ENCODE assay signal across 14 cellular contexts in the genomic region with DNA sequence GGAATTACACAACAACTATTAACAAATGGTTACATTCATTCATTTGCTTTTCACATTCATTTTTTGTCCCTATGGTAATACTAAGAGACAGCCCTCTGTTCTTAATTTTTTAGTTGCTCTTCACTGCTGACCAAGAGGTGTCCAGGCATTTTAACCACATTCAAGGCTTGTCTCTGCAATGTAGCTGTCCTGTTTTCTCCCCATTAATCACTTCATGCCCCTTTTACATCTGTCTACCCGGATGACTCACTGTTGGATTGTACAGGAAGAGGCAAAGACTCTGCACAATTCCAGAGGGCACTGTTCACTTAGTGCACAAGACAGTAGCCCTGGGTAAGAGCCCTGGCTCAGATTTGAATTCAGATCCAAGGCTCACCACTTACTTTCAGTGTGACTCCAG.
DNase-seq lines count a peak whose midpoint lies in the region; TF ChIP-seq lines count a peak whose summit lies in the region.
"Had no signal": no experiment of that assay in that cellular context is flagged by ENCODE, and none has a peak within 500 bp of the region (broad histone marks: within the 10 kb centered on the region; RNA-seq: fewer than 3 reads in every experiment).

No MANE protein-coding gene starts in this region.

- H2AK5ac ChIP-seq in neuronal stem cell (ENCODE audit: low read depth, low read length), result no peak overlapping the region

- no peak overlapping the region for H3K4ac ChIP-seq in neuronal stem cell (ENCODE audit: low read length)

- no peaks in the 10 kb centered on the region for H3K36me3 Mint-ChIP-seq in HFFc6 (ENCODE audit: low read depth)
- H3K36me3 Mint-ChIP-seq: memory B cell had no signal

- H3K4me3 ChIP-seq in AG09309 (ENCODE audit: control insufficient read depth, low read depth, low read length) (no peak overlapping the region), brain microvascular endothelial cell (ENCODE audit: low read depth, low read length) (no peak overlapping the region), kidney epithelial cell (ENCODE audit: low read depth, low read length) (no peak overlapping the region), neuronal stem cell (ENCODE audit: low read length in 2 of 2) (no peak overlapping the region)

- peaks cover 12% of the 10 kb centered on the region for H3K27me3 Mint-ChIP-seq in HFFc6 (ENCODE audit: insufficient read depth)

- no peak overlapping the region for H4K91ac ChIP-seq in neuronal stem cell (ENCODE audit: low read depth, low read length, poor library complexity)

- H2BK5ac ChIP-seq in neuronal stem cell (ENCODE audit: low read length), result no peak overlapping the region

- peak; percentile 32 for TF ChIP-seq CTCF in AG09309 (IDR thresholded peaks at IDR 0.05; ENCODE audit: control insufficient read depth, insufficient read depth, low read depth, low read length, missing control alignments)
- TF ChIP-seq CTCF in HFFc6 (IDR thresholded peaks at IDR 0.05), result peak; percentile 21; the same call in 1 of the 2 replicates
- peak; percentile 44 for TF ChIP-seq CTCF in brain microvascular endothelial cell (IDR thresholded peaks at IDR 0.05; ENCODE audit: low read depth, low read length, missing control alignments)
- peak; percentile 13 for TF ChIP-seq CTCF in kidney epithelial cell (IDR thresholded peaks at IDR 0.05; ENCODE audit: insufficient read depth, low read length, poor library complexity, severe bottlenecking)

- H3K27ac ChIP-seq in brain microvascular endothelial cell, result peak overlapping the region; percentile 46
- no peak overlapping the region for H3K27ac ChIP-seq in neuronal stem cell (replicated peaks; ENCODE audit: low read length)

- no peak overlapping the region for H2BK120ac ChIP-seq in neuronal stem cell (ENCODE audit: low read depth, low read length)

- no peak overlapping the region for H3K14ac ChIP-seq in neuronal stem cell (ENCODE audit: low read length)

- DNase-seq in AG09309 (ENCODE audit: low read depth) (no peak), HFFc6 (peak; percentile 46), brain microvascular endothelial cell (peak; percentile 49), kidney epithelial cell (ENCODE audit: low read depth) (peak; percentile 52), iPS-NIHi11 (ENCODE audit: low spot score) (no peak), COLO668 (lab: John Stamatoyannopoulos, UW; ENCODE audit: unreplicated experiment) (no peak), neuronal stem cell (ENCODE audit: low spot score) (no peak), germinal center (ENCODE audit: low spot score) (no peak)
- DNase-seq: activated T-cell treated with anti-CD3 and anti-CD28 coated beads, Interleukin-2, amount 50 U/mL, for 48 hours; central memory CD4-positive, alpha-beta T cell; head of caudate nucleus; NCI-H1048; NCI-H526 treated with DMSO at 0.1 percent for 48 hours had no signal

- H3K36me3 ChIP-seq in brain microvascular endothelial cell (replicated peaks) (no peaks in the 10 kb centered on the region), kidney epithelial cell (ENCODE audit: control insufficient read depth, insufficient read depth, low read length) (no peaks in the 10 kb centered on the region), neuronal stem cell (replicated peaks in 1 of 2; ENCODE audit: control insufficient read depth in 2 of 2, insufficient read depth in 2 of 2, low read length in 2 of 2) (no peaks in the 10 kb centered on the region)

- H3K4me1 ChIP-seq in neuronal stem cell (ENCODE audit: control insufficient read depth in 2 of 2, insufficient read depth in 1 of 2, low read depth in 1 of 2, low read length in 2 of 2), result no peaks in the 10 kb centered on the region

- in situ Hi-C loops in brain microvascular endothelial cell (cut with HindIII; ENCODE audit: low pct_ligation_motif_present, low sequenced_read_pairs), result no loop called here

- H3K27ac Mint-ChIP-seq in HFFc6, result no peak overlapping the region; the same call in 1 of the 2 replicates
- H3K27ac Mint-ChIP-seq: memory B cell had no signal

- H2BK15ac ChIP-seq in neuronal stem cell (ENCODE audit: low read length), result no peak overlapping the region

- no peak overlapping the region for H4K8ac ChIP-seq in neuronal stem cell (ENCODE audit: low read depth, low read length)

- no peak overlapping the region for H3K4me3 Mint-ChIP-seq in HFFc6
- H3K4me3 Mint-ChIP-seq: memory B cell had no signal

- H3K9me3 Mint-ChIP-seq in HFFc6, result no peaks in the 10 kb centered on the region
- H3K9me3 Mint-ChIP-seq: memory B cell had no signal

- no peaks in the 10 kb centered on the region for H3K9me3 ChIP-seq in neuronal stem cell (replicated peaks in 1 of 2; ENCODE audit: control insufficient read depth in 2 of 2, insufficient read depth in 1 of 2, low read depth in 1 of 2, low read length in 2 of 2)

- H3K4me2 ChIP-seq in neuronal stem cell (ENCODE audit: insufficient read depth, low read length, poor library complexity, severe bottlenecking), result no peak overlapping the region

- H3K9ac ChIP-seq in neuronal stem cell (ENCODE audit: low read depth, low read length, poor library complexity), result no peak overlapping the region

- no peak overlapping the region for H2AFZ ChIP-seq in neuronal stem cell (ENCODE audit: low read length)

- peaks cover 23% of the 10 kb centered on the region for H3K4me1 Mint-ChIP-seq in HFFc6 (ENCODE audit: low read depth)
- H3K4me1 Mint-ChIP-seq: memory B cell had no signal

- no peak overlapping the region for H3K18ac ChIP-seq in neuronal stem cell (ENCODE audit: low read length)

- H3K27me3 ChIP-seq in brain microvascular endothelial cell (replicated peaks) (no peaks in the 10 kb centered on the region), kidney epithelial cell (ENCODE audit: control insufficient read depth, insufficient read depth, low read length) (no peaks in the 10 kb centered on the region), neuronal stem cell (ENCODE audit: control insufficient read depth in 3 of 3, insufficient read depth in 3 of 3, low read depth in 1 of 3, low read length in 3 of 3) (no peaks in the 10 kb centered on the region)

- no CpG with 5 or more reads among the region's 1 CpG for WGBS in neuronal stem cell (ENCODE audit: extremely low coverage in 2 of 2, insufficient read length in 2 of 2, insufficient replicate concordance in 1 of 2), 2 donors

- H3K79me1 ChIP-seq in neuronal stem cell (ENCODE audit: low read depth, low read length), result no peaks in the 10 kb centered on the region

- no peak overlapping the region for H3K23ac ChIP-seq in neuronal stem cell (ENCODE audit: low read depth, low read length, poor library complexity)

- H2BK12ac ChIP-seq in neuronal stem cell (ENCODE audit: low read length), result no peak overlapping the region

Comparison
In these comparisons a context has a peak if more than half of its experiments do, and no peak if none do; other contexts are left out.
1. DNase-seq: peak in HFFc6 (single experiment), brain microvascular endothelial cell (single experiment) and kidney epithelial cell (single experiment); none in AG09309 (single experiment), iPS-NIHi11 (single experiment), COLO668 (single experiment), neuronal stem cell (single experiment) and germinal center (single experiment).
2. Peak in every context shown above with its lines, with median percentiles within 50 percentile points of each other: CTCF ChIP-seq.